Comparison of ENCODE assay signal across 23 cellular contexts in genomic region chr6:164523060-164523459, GRCh38.
"Had no signal": no experiment of that assay in that cellular context is flagged by ENCODE, and none has a peak within 500 bp of the region (broad histone marks: within the 10 kb centered on the region; RNA-seq: fewer than 3 reads in every experiment).

No MANE protein-coding gene starts in this region.

- H3K27me3 ChIP-seq: colonic mucosa, dorsolateral prefrontal cortex, esophagus muscularis mucosa, esophagus squamous epithelium, foreskin keratinocyte, gastrocnemius medialis, gastroesophageal sphincter, heart left ventricle, heart right ventricle had no signal

- H3K36me3 ChIP-seq: colonic mucosa, esophagus muscularis mucosa, esophagus squamous epithelium, gastrocnemius medialis, gastroesophageal sphincter, heart left ventricle, heart right ventricle had no signal

- H3K4me3 ChIP-seq: colonic mucosa, coronary artery, dorsolateral prefrontal cortex, esophagus muscularis mucosa, esophagus squamous epithelium, gastrocnemius medialis, gastroesophageal sphincter, heart left ventricle, heart right ventricle had no signal

- H3K9me3 ChIP-seq: colonic mucosa, gastrocnemius medialis had no signal

- DNase-seq: colonic mucosa; cortex of kidney; dermis blood vessel endothelial cell; dorsolateral prefrontal cortex; effector CD4-positive, alpha-beta T cell; effector CD8-positive, alpha-beta T cell; effector memory CD4-positive, alpha-beta T cell; effector memory CD8-positive, alpha-beta T cell; endodermal cell; erythroblast; esophagus squamous epithelium; foreskin fibroblast; foreskin keratinocyte; foreskin melanocyte; gastrocnemius medialis; glutamatergic neuron; head of caudate nucleus; heart left ventricle; heart right ventricle had no signal

- H3K4me1 ChIP-seq: colonic mucosa, esophagus muscularis mucosa, esophagus squamous epithelium, foreskin keratinocyte, gastrocnemius medialis, gastroesophageal sphincter, heart left ventricle, heart right ventricle had no signal

- H3K27ac ChIP-seq: colonic mucosa, coronary artery, dorsolateral prefrontal cortex, epithelial cell of prostate, esophagus muscularis mucosa, esophagus squamous epithelium, foreskin keratinocyte, gastrocnemius medialis, gastroesophageal sphincter, heart left ventricle, heart right ventricle had no signal
